20 cellular contexts compared by ENCODE assay signal in genomic region chr10:24669285-24669861, GRCh38. TPM values are rescaled to one million over a fixed set of nuclear protein-coding genes. Genes with fewer than 3 reads are reported as not detected.
DNase-seq lines count a peak whose midpoint lies in the region; FAIRE-seq and TF ChIP-seq lines count a peak whose summit lies in the region.
"Had no signal": no experiment of that assay in that cellular context is flagged by ENCODE, and none has a peak within 500 bp of the region (broad histone marks: within the 10 kb centered on the region; RNA-seq: fewer than 3 reads in every experiment).

No MANE protein-coding gene starts in this region.

- H3K4me3 ChIP-seq in HEK293 (ENCODE audit: low read depth, low read length) (no peak overlapping the region), neuronal stem cell (ENCODE audit: low read length in 2 of 2) (no peak overlapping the region)
- H3K4me3 ChIP-seq: GM23338, SJCRH30 had no signal

- no peak overlapping the region for H2BK120ac ChIP-seq in neuronal stem cell (ENCODE audit: low read depth, low read length)

- H2BK12ac ChIP-seq in neuronal stem cell (ENCODE audit: low read length) = no peak overlapping the region

- no CpG with 5 or more reads among the region's 6 CpGs for WGBS in neuronal stem cell (ENCODE audit: extremely low coverage in 2 of 2, insufficient read length in 2 of 2, insufficient replicate concordance in 1 of 2), 2 donors

- no peak overlapping the region for H3K18ac ChIP-seq in neuronal stem cell (ENCODE audit: low read length)

- intact Hi-C loops in activated T-helper 1 cell treated with anti-CD3 and anti-CD28 coated beads, Interleukin-12 subunit alpha, Interleukin-12 subunit beta, Interleukin-2, Interleukin-4 antibody, amounts not matched to agents 30 ng/mL and 10 ng/mL and 1 ng/mL, durations not matched to agents 14 hours and 24 hours and 36 hours (cut with micrococcal nuclease) = no loop called here

- no peaks in the 10 kb centered on the region for H3K9me3 ChIP-seq in HEK293 (ENCODE audit: control insufficient read depth, insufficient read depth, low read depth, low read length)
- peaks cover 2 to 26% of the 10 kb centered on the region in 2 donors for H3K9me3 ChIP-seq in neuronal stem cell (replicated peaks in 1 of 2; ENCODE audit: control insufficient read depth in 2 of 2, insufficient read depth in 1 of 2, low read depth in 1 of 2, low read length in 2 of 2)
- H3K9me3 ChIP-seq: SJCRH30 had no signal

- H3K27me3 ChIP-seq in neuronal stem cell (ENCODE audit: control insufficient read depth in 3 of 3, insufficient read depth in 3 of 3, low read depth in 1 of 3, low read length in 3 of 3) = no peaks in the 10 kb centered on the region
- H3K27me3 ChIP-seq: SJCRH30 had no signal

- peak; percentile 7 for DNase-seq in NCI-H748 (lab: John Stamatoyannopoulos, UW; ENCODE audit: unreplicated experiment)
- no peak for DNase-seq in NCI-H748 treated with DMSO at 0.1 percent for 48 hours (lab: John Stamatoyannopoulos, UW)
- DNase-seq in D721Med (ENCODE audit: insufficient read length, low spot score) = no peak
- peak; percentile 1 for DNase-seq in SK-N-DZ (ENCODE audit: low spot score)
- no peak for DNase-seq in NK-92 (lab: John Stamatoyannopoulos, UW; ENCODE audit: unreplicated experiment)
- DNase-seq in activated T-helper 1 cell treated with anti-CD3 and anti-CD28 coated beads, Interleukin-12 subunit alpha, Interleukin-12 subunit beta, Interleukin-2, Interleukin-4 antibody, amounts not matched to agents 30 ng/mL and 10 ng/mL and 1 ng/mL, durations not matched to agents 14 hours and 24 hours and 36 hours (ENCODE audit: low spot score) = no peak
- DNase-seq in neuronal stem cell (ENCODE audit: low spot score) = no peak
- DNase-seq: AML-193; CD8-positive, alpha-beta T cell; EL; HCEC 1CT; NCI-H1930; NCI-H226; NCI-H510A treated with DMSO at 0.1 percent for 48 hours; NK-92 treated with Interleukin-12 subunit alpha and Interleukin-12 subunit beta, amount 100 ng/mL, for 24 hours had no signal

- H3K4me1 ChIP-seq in HEK293 (ENCODE audit: control insufficient read depth, insufficient read depth, low read length) = no peaks in the 10 kb centered on the region
- H3K4me1 ChIP-seq in neuronal stem cell (ENCODE audit: control insufficient read depth in 2 of 2, insufficient read depth in 1 of 2, low read depth in 1 of 2, low read length in 2 of 2) = no peaks in the 10 kb centered on the region
- H3K4me1 ChIP-seq: SJCRH30 had no signal

- H3K4ac ChIP-seq in neuronal stem cell (ENCODE audit: low read length) = no peak overlapping the region

- peaks cover 8% of the 10 kb centered on the region for H3K4me1 Mint-ChIP-seq in activated T-helper 1 cell treated with anti-CD3 and anti-CD28 coated beads, Interleukin-12 subunit alpha, Interleukin-12 subunit beta, Interleukin-2, Interleukin-4 antibody, amounts not matched to agents 30 ng/mL and 10 ng/mL and 1 ng/mL, durations not matched to agents 14 hours and 24 hours and 36 hours (ENCODE audit: low read depth)
- H3K4me1 Mint-ChIP-seq: GM23338 had no signal

- peaks cover 2% of the 10 kb centered on the region for H3K79me1 ChIP-seq in neuronal stem cell (ENCODE audit: low read depth, low read length)

- H3K27ac ChIP-seq in HEK293 (ENCODE audit: extremely low read depth, low read depth, low read length) (no peak overlapping the region), neuronal stem cell (replicated peaks; ENCODE audit: low read length) (no peak overlapping the region)
- H3K27ac ChIP-seq: HL-60, SJCRH30 had no signal

- no peaks in the 10 kb centered on the region for H3K27me3 Mint-ChIP-seq in activated T-helper 1 cell treated with anti-CD3 and anti-CD28 coated beads, Interleukin-12 subunit alpha, Interleukin-12 subunit beta, Interleukin-2, Interleukin-4 antibody, amounts not matched to agents 30 ng/mL and 10 ng/mL and 1 ng/mL, durations not matched to agents 14 hours and 24 hours and 36 hours (ENCODE audit: insufficient read depth)

- no peak overlapping the region for H4K8ac ChIP-seq in neuronal stem cell (ENCODE audit: low read depth, low read length)

- H2AK5ac ChIP-seq in neuronal stem cell (ENCODE audit: low read depth, low read length) = no peak overlapping the region

- H2AFZ ChIP-seq in neuronal stem cell (ENCODE audit: low read length) = no peak overlapping the region
- H2AFZ ChIP-seq: GM23338 had no signal

- no peak overlapping the region for H4K91ac ChIP-seq in neuronal stem cell (ENCODE audit: low read depth, low read length, poor library complexity)

- FAIRE-seq in D721Med (lab: Jason Lieb, UNC) = peak; percentile 70

- no peak overlapping the region for H2BK15ac ChIP-seq in neuronal stem cell (ENCODE audit: low read length)

- H3K4me2 ChIP-seq in neuronal stem cell (ENCODE audit: insufficient read depth, low read length, poor library complexity, severe bottlenecking) = no peak overlapping the region
- H3K4me2 ChIP-seq: GM23338 had no signal

- H3K27ac Mint-ChIP-seq in activated T-helper 1 cell treated with anti-CD3 and anti-CD28 coated beads, Interleukin-12 subunit alpha, Interleukin-12 subunit beta, Interleukin-2, Interleukin-4 antibody, amounts not matched to agents 30 ng/mL and 10 ng/mL and 1 ng/mL, durations not matched to agents 14 hours and 24 hours and 36 hours = no peak overlapping the region
- H3K27ac Mint-ChIP-seq: CD8-positive, alpha-beta T cell; GM23338; T-helper 1 cell treated with Interleukin-12 subunit alpha and Interleukin-12 subunit beta and Interleukin-4 antibody, amounts not matched to agents 30 μg/mL and 1 μg/mL, for 36 hours had no signal

- CTCF ChIA-PET in HEK293 (lab: Yijun Ruan, JAX) = no interaction called here

- H3K14ac ChIP-seq in neuronal stem cell (ENCODE audit: low read length) = no peak overlapping the region

- POLR2A ChIA-PET in HEK293 (lab: Yijun Ruan, JAX) = no interaction called here

- H2BK5ac ChIP-seq in neuronal stem cell (ENCODE audit: low read length) = no peak overlapping the region

- TF ChIP-seq CTCF in D721Med (IDR thresholded peaks at IDR 0.05; ENCODE audit: insufficient read depth, missing control alignments) = no peak
- no peak for TF ChIP-seq CTCF in HEK293 (tag by site-specific recombination; IDR thresholded peaks at IDR 0.05)

- no peak overlapping the region for H3K4me3 Mint-ChIP-seq in activated T-helper 1 cell treated with anti-CD3 and anti-CD28 coated beads, Interleukin-12 subunit alpha, Interleukin-12 subunit beta, Interleukin-2, Interleukin-4 antibody, amounts not matched to agents 30 ng/mL and 10 ng/mL and 1 ng/mL, durations not matched to agents 14 hours and 24 hours and 36 hours
- H3K4me3 Mint-ChIP-seq: CD8-positive, alpha-beta T cell; GM23338; T-helper 1 cell treated with Interleukin-12 subunit alpha and Interleukin-12 subunit beta and Interleukin-4 antibody, amounts not matched to agents 30 μg/mL and 1 μg/mL, for 36 hours had no signal

- no peak overlapping the region for H3K23ac ChIP-seq in neuronal stem cell (ENCODE audit: low read depth, low read length, poor library complexity)

- no peak overlapping the region for H3K9ac ChIP-seq in neuronal stem cell (ENCODE audit: low read depth, low read length, poor library complexity)

- H3K36me3 ChIP-seq in HEK293 (ENCODE audit: control insufficient read depth in 2 of 2, insufficient read depth in 1 of 2, low read length in 2 of 2) = peaks cover 4 to 16% of the 10 kb centered on the region in 2 experiments
- H3K36me3 ChIP-seq in neuronal stem cell (replicated peaks in 1 of 2; ENCODE audit: control insufficient read depth in 2 of 2, insufficient read depth in 2 of 2, low read length in 2 of 2) = peaks cover 4 to 60% of the 10 kb centered on the region in 2 donors
- H3K36me3 ChIP-seq: SJCRH30 had no signal

- no peaks in the 10 kb centered on the region for H3K9me3 Mint-ChIP-seq in activated T-helper 1 cell treated with anti-CD3 and anti-CD28 coated beads, Interleukin-12 subunit alpha, Interleukin-12 subunit beta, Interleukin-2, Interleukin-4 antibody, amounts not matched to agents 30 ng/mL and 10 ng/mL and 1 ng/mL, durations not matched to agents 14 hours and 24 hours and 36 hours
- H3K9me3 Mint-ChIP-seq: CD8-positive, alpha-beta T cell; GM23338; T-helper 1 cell treated with Interleukin-12 subunit alpha and Interleukin-12 subunit beta and Interleukin-4 antibody, amounts not matched to agents 30 μg/mL and 1 μg/mL, for 36 hours had no signal

- peaks cover 3% of the 10 kb centered on the region for H3K36me3 Mint-ChIP-seq in activated T-helper 1 cell treated with anti-CD3 and anti-CD28 coated beads, Interleukin-12 subunit alpha, Interleukin-12 subunit beta, Interleukin-2, Interleukin-4 antibody, amounts not matched to agents 30 ng/mL and 10 ng/mL and 1 ng/mL, durations not matched to agents 14 hours and 24 hours and 36 hours (ENCODE audit: low read depth)
- H3K36me3 Mint-ChIP-seq: CD8-positive, alpha-beta T cell had no signal

TF ChIP-seq in HEK293, 187 proteins besides CTCF, POLR2A, EP300 and RAD21:
- TF ChIP-seq ZEB2 (tag by site-specific recombination; IDR thresholded peaks at IDR 0.05) = no peak
- TF ChIP-seq MZF1 (tag by site-specific recombination; IDR thresholded peaks at IDR 0.05; ENCODE audit: borderline replicate concordance) = no peak
- no peak for TF ChIP-seq ZNF280C (tag by site-specific recombination; IDR thresholded peaks at IDR 0.05)
- peak; percentile 68 for TF ChIP-seq FEZF1 (tag by site-specific recombination; IDR thresholded peaks at IDR 0.05)
- TF ChIP-seq ZNF548 (tag by site-specific recombination; IDR thresholded peaks at IDR 0.05) = no peak

RNA-seq across cellular contexts. Expression of gene ARHGAP21, which starts 54.3 kb away (rescaled TPM):
- polyA plus RNA-seq in SK-N-DZ (2014; cell fraction: cytosol; rRNA removed) = 28.6 and 32.3 TPM in 2 replicates
- 65.8 and 109 TPM in 2 replicates for polyA plus RNA-seq in SK-N-DZ (2014; cell fraction: nucleus; rRNA removed)
- 51.1 and 59.4 TPM in 2 replicates for total RNA-seq in activated T-helper 1 cell treated with anti-CD3 and anti-CD28 coated beads, Interleukin-12 subunit alpha, Interleukin-12 subunit beta, Interleukin-2, Interleukin-4 antibody, amounts not matched to agents 30 ng/mL and 10 ng/mL and 1 ng/mL, durations not matched to agents 14 hours and 24 hours and 36 hours
- 26.3 TPM for polyA plus RNA-seq in neuronal stem cell (2013, experiment 1 of 2)
- polyA plus RNA-seq in neuronal stem cell (2013, experiment 2 of 2) = 28.0 TPM

Comparison
In these comparisons a context has a peak if more than half of its experiments do, and no peak if none do; other contexts are left out.
1. DNase-seq: peak in NCI-H748 (single experiment) and SK-N-DZ (single experiment); none in NCI-H748 treated with DMSO at 0.1 percent for 48 hours (single experiment), D721Med (single experiment), NK-92 (single experiment), activated T-helper 1 cell treated with anti-CD3 and anti-CD28 coated beads, Interleukin-12 subunit alpha, Interleukin-12 subunit beta, Interleukin-2, Interleukin-4 antibody, amounts not matched to agents 30 ng/mL and 10 ng/mL and 1 ng/mL, durations not matched to agents 14 hours and 24 hours and 36 hours (single experiment) and neuronal stem cell (single experiment).